Comparison of ENCODE assay signal across 10 cellular contexts in the genomic region with DNA sequence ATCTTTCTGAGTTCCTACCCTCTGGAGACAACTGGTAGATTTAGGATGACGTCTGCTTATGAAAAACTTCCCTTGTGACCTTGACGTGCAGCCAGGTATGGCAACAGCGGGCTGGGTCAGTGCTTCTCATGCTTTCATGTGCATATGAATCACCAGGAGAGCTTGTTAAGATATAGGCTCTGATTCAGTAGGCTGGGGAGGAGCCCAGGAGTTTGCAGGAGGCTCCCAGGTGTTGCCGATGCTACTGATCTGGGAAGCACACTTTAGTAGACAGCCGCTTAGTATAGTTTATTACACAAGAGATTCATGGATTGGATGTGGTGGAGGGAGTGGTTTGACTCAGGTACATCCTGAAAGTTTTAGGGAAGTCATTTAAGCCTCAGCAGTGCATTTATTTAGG. TPM values are rescaled to one million over a fixed set of nuclear protein-coding genes. Genes with fewer than 3 reads are reported as not detected.
DNase-seq lines count a peak whose midpoint lies in the region; ATAC-seq and TF ChIP-seq lines count a peak whose summit lies in the region.
"Had no signal": no experiment of that assay in that cellular context is flagged by ENCODE, and none has a peak within 500 bp of the region (broad histone marks: within the 10 kb centered on the region; RNA-seq: fewer than 3 reads in every experiment).

No MANE protein-coding gene starts in this region.

- DNase-seq in NCI-H226 (peak; percentile 26), epithelial cell of prostate (ENCODE audit: low read depth, low spot score) (peak; percentile 99), mesendoderm (peak; percentile 37), NCI-H1092 (lab: John Stamatoyannopoulos, UW) (no peak), germinal center (ENCODE audit: low spot score) (no peak), Ammon's horn (ENCODE audit: low spot score) (no peak)
- DNase-seq: NCI-H2171 had no signal

- H3K27ac ChIP-seq in 22Rv1: peak overlapping the region; percentile 61
- H3K27ac ChIP-seq in epithelial cell of prostate: peak overlapping the region; percentile 92
- no peak overlapping the region for H3K27ac ChIP-seq in mesendoderm (ENCODE audit: low read depth, low read length)
- H3K27ac ChIP-seq: thoracic aorta had no signal

- no peak overlapping the region for H2BK5ac ChIP-seq in mesendoderm (ENCODE audit: low read length)

- H4K5ac ChIP-seq in mesendoderm (ENCODE audit: low read length): no peak overlapping the region

- H3K4me1 ChIP-seq in mesendoderm (ENCODE audit: control insufficient read depth, low read depth, low read length): peaks cover 4% of the 10 kb centered on the region

- H3K79me1 ChIP-seq in mesendoderm (ENCODE audit: low read length): no peaks in the 10 kb centered on the region

- no peak overlapping the region for H4K8ac ChIP-seq in mesendoderm (ENCODE audit: low read depth, low read length)

- no peak overlapping the region for H2AK5ac ChIP-seq in mesendoderm (ENCODE audit: low read length)

- no peak overlapping the region for H3K4ac ChIP-seq in mesendoderm (ENCODE audit: low read depth, low read length)

- TF ChIP-seq CTCF in 22Rv1 (IDR thresholded peaks at IDR 0.05): no peak

- no peak overlapping the region for H2BK120ac ChIP-seq in mesendoderm (ENCODE audit: low read depth, low read length)

- H2BK15ac ChIP-seq in mesendoderm (replicated peaks; ENCODE audit: low read depth): no peak overlapping the region

- no peak overlapping the region for H3K56ac ChIP-seq in mesendoderm (ENCODE audit: low read length)

- no peak overlapping the region for H3K18ac ChIP-seq in mesendoderm (ENCODE audit: low read length)

- WGBS in mesendoderm (ENCODE audit: extremely low coverage, insufficient coverage, low lambda C conversion rate): no CpG with 5 or more reads among the region's 5 CpGs

- ATAC-seq in GM18909 (IDR thresholded peaks at IDR 0.05; ENCODE audit: poor library complexity, unreplicated experiment): no peak

- no peaks in the 10 kb centered on the region for H3K36me3 ChIP-seq in mesendoderm (ENCODE audit: control insufficient read depth, insufficient read depth, low read length)
- H3K36me3 ChIP-seq: thoracic aorta had no signal

- no peak overlapping the region for H3K9ac ChIP-seq in mesendoderm (ENCODE audit: low read length)

- H3K23ac ChIP-seq in mesendoderm (ENCODE audit: low read length): no peak overlapping the region

- H3K4me3 ChIP-seq in mesendoderm (ENCODE audit: low read length): no peak overlapping the region
- H3K4me3 ChIP-seq: thoracic aorta had no signal

- H3K27me3 ChIP-seq in mesendoderm (ENCODE audit: insufficient read depth, low read length, poor library complexity): no peaks in the 10 kb centered on the region

- H3K79me2 ChIP-seq in mesendoderm (ENCODE audit: control insufficient read depth, insufficient read depth, low read length): no peaks in the 10 kb centered on the region

- H3K4me2 ChIP-seq in mesendoderm (ENCODE audit: low read length): no peak overlapping the region

RNA-seq across cellular contexts. Expression of a gene that starts 23.8 kb away (rescaled TPM):
- polyA plus RNA-seq in mesendoderm (2013, experiment 1 of 2): 3.7 TPM
- polyA plus RNA-seq in mesendoderm (2013, experiment 2 of 2): 3.9 TPM

RNA-seq across cellular contexts. Expression of a gene that starts 42.2 kb away (rescaled TPM):
- 1.3 TPM for polyA plus RNA-seq in mesendoderm (2013, experiment 1 of 2)
- polyA plus RNA-seq in mesendoderm (2013, experiment 2 of 2): 1.5 TPM

RNA-seq across cellular contexts. Expression of a gene that starts 48.4 kb away (rescaled TPM):
- 0.56 TPM for polyA plus RNA-seq in mesendoderm (2013, experiment 1 of 2)
- polyA plus RNA-seq in mesendoderm (2013, experiment 2 of 2): 0.53 TPM

RNA-seq across cellular contexts. Expression of a gene that starts 49.3 kb away (rescaled TPM):
- polyA plus RNA-seq in mesendoderm (2013, experiment 1 of 2): 3.4 TPM
- 4.2 TPM for polyA plus RNA-seq in mesendoderm (2013, experiment 2 of 2)

Comparison
In these comparisons a context has a peak if more than half of its experiments do, and no peak if none do; other contexts are left out.
1. DNase-seq: peak in NCI-H226 (single experiment), epithelial cell of prostate (single experiment) and mesendoderm (single experiment); none in NCI-H1092 (single experiment), germinal center (single experiment) and Ammon's horn (single experiment).